In genomic region chr5:110088676-110089436, GRCh38 we compare ENCODE assay signal across 23 cellular contexts.
DNase-seq lines count a peak whose midpoint lies in the region; ATAC-seq and TF ChIP-seq lines count a peak whose summit lies in the region.
"Had no signal": no experiment of that assay in that cellular context is flagged by ENCODE, and none has a peak within 500 bp of the region (broad histone marks: within the 10 kb centered on the region; RNA-seq: fewer than 3 reads in every experiment).

No MANE protein-coding gene starts in this region.

- peaks cover 57% of the 10 kb centered on the region for H3K4me1 Mint-ChIP-seq in activated CD4-positive, alpha-beta T cell treated with anti-CD3 and anti-CD28 coated beads for 36 hours
- H3K4me1 Mint-ChIP-seq in stimulated activated naive CD8-positive, alpha-beta T cell treated with anti-CD3 and anti-CD28 coated beads, Interleukin-15, amount 100 ng/mL, for 72 hours: peaks cover 31% of the 10 kb centered on the region

- no peak overlapping the region for H3K9ac ChIP-seq in colonic mucosa (ENCODE audit: low read depth in 2 of 2, low read length in 2 of 2)
- H3K9ac ChIP-seq: BLaER1 had no signal

- no peaks in the 10 kb centered on the region for H3K36me3 ChIP-seq in colonic mucosa
- H3K36me3 ChIP-seq: BLaER1, left ventricle myocardium inferior, spleen, thyroid gland had no signal

- no peaks in the 10 kb centered on the region for H3K4me1 ChIP-seq in colonic mucosa
- H3K4me1 ChIP-seq: left ventricle myocardium inferior, spleen, thyroid gland had no signal

- peak; percentile 45 for ATAC-seq in activated CD4-positive, alpha-beta T cell treated with anti-CD3 and anti-CD28 coated beads for 36 hours
- ATAC-seq in stimulated activated naive CD8-positive, alpha-beta T cell treated with anti-CD3 and anti-CD28 coated beads, Interleukin-15, amount 100 ng/mL, for 72 hours: peak; percentile 53
- ATAC-seq: naive thymus-derived CD8-positive, alpha-beta T cell had no signal

- no peak for TF ChIP-seq CTCF in colonic mucosa (IDR thresholded peaks at IDR 0.05)

- H3K4me3 Mint-ChIP-seq in activated CD4-positive, alpha-beta T cell treated with anti-CD3 and anti-CD28 coated beads for 36 hours: peak overlapping the region; percentile 58
- peak overlapping the region in 1 of 2 donors; percentile 57 for H3K4me3 Mint-ChIP-seq in stimulated activated naive CD8-positive, alpha-beta T cell treated with anti-CD3 and anti-CD28 coated beads, Interleukin-15, amount 100 ng/mL, for 72 hours
- H3K4me3 Mint-ChIP-seq: mesothelial cell of epicardium; naive thymus-derived CD8-positive, alpha-beta T cell had no signal

- intact Hi-C loops in activated CD4-positive, alpha-beta T cell treated with anti-CD3 and anti-CD28 coated beads for 36 hours (cut with DNase I, micrococcal nuclease): loop anchor here (10.0 kb wide), 3 partner anchors 154 to 1704 kb away; partner anchors contain the start of genes FBXL17 (in 1 of the 2) and FER (in 1 of the 2)
- intact Hi-C loops in colonic mucosa (cut with DNase I): no loop called here

- H3K27me3 Mint-ChIP-seq in activated CD4-positive, alpha-beta T cell treated with anti-CD3 and anti-CD28 coated beads for 36 hours: no peaks in the 10 kb centered on the region
- no peaks in the 10 kb centered on the region for H3K27me3 Mint-ChIP-seq in stimulated activated naive CD8-positive, alpha-beta T cell treated with anti-CD3 and anti-CD28 coated beads, Interleukin-15, amount 100 ng/mL, for 72 hours
- H3K27me3 Mint-ChIP-seq: naive thymus-derived CD8-positive, alpha-beta T cell had no signal

- CTCF ChIA-PET in activated CD4-positive, alpha-beta T cell treated with anti-CD3 and anti-CD28 coated beads for 36 hours (lab: Charles Lee): no interaction called here

- DNase-seq in activated CD4-positive, alpha-beta T cell treated with anti-CD3 and anti-CD28 coated beads for 36 hours: no peak
- DNase-seq in activated CD4-positive, alpha-beta T cell treated with anti-CD3 and anti-CD28 coated beads, Interleukin-2, amount 50 U/mL, for 4 hours: no peak
- DNase-seq in stimulated activated CD4-positive, alpha-beta T cell treated with anti-CD3 and anti-CD28 coated beads, Interleukin-15, amount 100 ng/mL, for 24 hours: peak; percentile 17
- DNase-seq in stimulated activated CD4-positive, alpha-beta T cell treated with anti-CD3 and anti-CD28 coated beads, Interleukin-1b, Interleukin-23, amount 100 ng/mL, for 48 hours: no peak
- DNase-seq in epithelial cell of prostate (ENCODE audit: low read depth, low spot score) (peak; percentile 90), colonic mucosa (no peak), substantia nigra (lab: John Stamatoyannopoulos, UW) (no peak)
- DNase-seq in stimulated activated naive CD8-positive, alpha-beta T cell treated with anti-CD3 and anti-CD28 coated beads, Interleukin-15, amount 100 ng/mL, for 72 hours: no peak
- DNase-seq: ACHN; activated gamma-delta T cell; Kasumi-1; left ventricle myocardium inferior; naive thymus-derived CD8-positive, alpha-beta T cell; NCI-H187; NCI-H2227 treated with DMSO at 0.1 percent for 48 hours; retina; spleen; stimulated activated CD4-positive, alpha-beta T cell treated with anti-CD3 and anti-CD28 coated beads, Interleukin-4, amount 100 ng/mL, for 24 hours; stimulated activated naive CD4-positive, alpha-beta T cell; T-helper 9 cell; thyroid gland had no signal

- no peaks in the 10 kb centered on the region for H3K9me3 Mint-ChIP-seq in activated CD4-positive, alpha-beta T cell treated with anti-CD3 and anti-CD28 coated beads for 36 hours (ENCODE audit: low read depth)
- no peaks in the 10 kb centered on the region for H3K9me3 Mint-ChIP-seq in stimulated activated naive CD8-positive, alpha-beta T cell treated with anti-CD3 and anti-CD28 coated beads, Interleukin-15, amount 100 ng/mL, for 72 hours
- H3K9me3 Mint-ChIP-seq: mesothelial cell of epicardium; naive thymus-derived CD8-positive, alpha-beta T cell had no signal

- H3K4me3 ChIP-seq in colonic mucosa: no peak overlapping the region
- H3K4me3 ChIP-seq: BLaER1, left ventricle myocardium inferior, spleen, thyroid gland had no signal

- H3K27ac ChIP-seq in epithelial cell of prostate (peak overlapping the region; percentile 71), colonic mucosa (no peak overlapping the region), substantia nigra (ENCODE audit: low read depth, low read length, poor library complexity, severe bottlenecking) (no peak overlapping the region)
- H3K27ac ChIP-seq: BLaER1, left ventricle myocardium inferior, spleen, thyroid gland had no signal

- POLR2A ChIA-PET in activated CD4-positive, alpha-beta T cell treated with anti-CD3 and anti-CD28 coated beads for 36 hours (lab: Charles Lee): no interaction called here

- no peaks in the 10 kb centered on the region for H3K36me3 Mint-ChIP-seq in activated CD4-positive, alpha-beta T cell treated with anti-CD3 and anti-CD28 coated beads for 36 hours (ENCODE audit: low read depth)
- H3K36me3 Mint-ChIP-seq: mesothelial cell of epicardium; naive thymus-derived CD8-positive, alpha-beta T cell had no signal

- peak overlapping the region; percentile 87 for H3K27ac Mint-ChIP-seq in activated CD4-positive, alpha-beta T cell treated with anti-CD3 and anti-CD28 coated beads for 36 hours
- peak overlapping the region in 1 of 2 donors; percentile 76 for H3K27ac Mint-ChIP-seq in stimulated activated naive CD8-positive, alpha-beta T cell treated with anti-CD3 and anti-CD28 coated beads, Interleukin-15, amount 100 ng/mL, for 72 hours
- H3K27ac Mint-ChIP-seq: mesothelial cell of epicardium; naive thymus-derived CD8-positive, alpha-beta T cell had no signal

- H3K9me3 ChIP-seq in colonic mucosa: no peaks in the 10 kb centered on the region
- H3K9me3 ChIP-seq: BLaER1, left ventricle myocardium inferior, spleen, thyroid gland had no signal

- no peaks in the 10 kb centered on the region for H3K27me3 ChIP-seq in colonic mucosa
- H3K27me3 ChIP-seq: BLaER1, spleen, thyroid gland had no signal

Comparison
In these comparisons a context has a peak if more than half of its experiments do, and no peak if none do; other contexts are left out.
1. DNase-seq: peak in stimulated activated CD4-positive, alpha-beta T cell treated with anti-CD3 and anti-CD28 coated beads, Interleukin-15, amount 100 ng/mL, for 24 hours (single experiment) and epithelial cell of prostate (single experiment); none in activated CD4-positive, alpha-beta T cell treated with anti-CD3 and anti-CD28 coated beads for 36 hours (single experiment), activated CD4-positive, alpha-beta T cell treated with anti-CD3 and anti-CD28 coated beads, Interleukin-2, amount 50 U/mL, for 4 hours (0 of 2), stimulated activated CD4-positive, alpha-beta T cell treated with anti-CD3 and anti-CD28 coated beads, Interleukin-1b, Interleukin-23, amount 100 ng/mL, for 48 hours (single experiment), stimulated activated naive CD8-positive, alpha-beta T cell treated with anti-CD3 and anti-CD28 coated beads, Interleukin-15, amount 100 ng/mL, for 72 hours (0 of 2), colonic mucosa (single experiment) and substantia nigra (0 of 49).